Comparison of ENCODE assay signal across 1 cellular context in genomic region chr20:63979549-63980316, GRCh38.
TF ChIP-seq lines count a peak whose summit lies in the region.

Gene SAMD10 (minus strand): TSS chr20:63979642. CDS start chr20:63979467, 175 bp downstream.

TF ChIP-seq in GM12878, 131 proteins besides CTCF, POLR2A, EP300 and RAD21 (continued from another document and continues in another):
- no peak for TF ChIP-seq ZNF687 (IDR thresholded peaks at IDR 0.05)
- TF ChIP-seq HCFC1 (IDR thresholded peaks at IDR 0.05; ENCODE audit: low read length), result no peak
- TF ChIP-seq CREM (IDR thresholded peaks at IDR 0.05; ENCODE audit: low read depth), result no peak; the same call in 1 of the 2 replicates
- TF ChIP-seq SRF (IDR thresholded peaks at IDR 0.05; ENCODE audit: low read depth in 2 of 2, low read length in 2 of 2), result no peak
- no peak for TF ChIP-seq RB1 (IDR thresholded peaks at IDR 0.05; ENCODE audit: borderline replicate concordance)
- no peak for TF ChIP-seq NR2C2 (IDR thresholded peaks at IDR 0.05; ENCODE audit: borderline replicate concordance, control insufficient read depth, insufficient read length, low read depth)
- TF ChIP-seq GATAD2B (conservative IDR thresholded peaks at IDR 0.05; ENCODE audit: low read depth), result peak; percentile 61; the same call in 1 of the 2 replicates
- no peak for TF ChIP-seq GABPA (IDR thresholded peaks at IDR 0.05; ENCODE audit: low read depth)
- no peak for TF ChIP-seq TARDBP (IDR thresholded peaks at IDR 0.05; ENCODE audit: borderline replicate concordance)
- TF ChIP-seq RCOR1 (conservative IDR thresholded peaks at IDR 0.05; ENCODE audit: low read depth, low read length), result 0 out of 2 replicates have a peak, but pooled peaks have one; percentile 25
- TF ChIP-seq TAF1 (IDR thresholded peaks at IDR 0.05; ENCODE audit: borderline replicate concordance, low read depth, low read length), result peak; percentile 66; the same call in 1 of the 2 replicates
- TF ChIP-seq ZNF217 (IDR thresholded peaks at IDR 0.05), result peak; percentile 20; the same call in 1 of the 2 replicates
- no peak for TF ChIP-seq ZNF592 (IDR thresholded peaks at IDR 0.05)
- no peak for TF ChIP-seq TCF7 (IDR thresholded peaks at IDR 0.05; ENCODE audit: borderline replicate concordance)
- TF ChIP-seq DPF2 (IDR thresholded peaks at IDR 0.05), result peak; percentile 63
- TF ChIP-seq ZBTB4 (CRISPR knock-in tag; IDR thresholded peaks at IDR 0.05), result no peak
- no peak; the same call in 1 of the 2 replicates for TF ChIP-seq SMARCA5 (IDR thresholded peaks at IDR 0.05)
- no peak for TF ChIP-seq BRCA1 (IDR thresholded peaks at IDR 0.05; ENCODE audit: low read depth, low read length)
- no peak for TF ChIP-seq BCLAF1 (IDR thresholded peaks at IDR 0.05)
- no peak for TF ChIP-seq CREB1 (IDR thresholded peaks at IDR 0.05; ENCODE audit: low read depth)
- peak; percentile 80 for TF ChIP-seq EED (IDR thresholded peaks at IDR 0.05; ENCODE audit: low read depth)
- TF ChIP-seq NBN (IDR thresholded peaks at IDR 0.05), result peak; percentile 73
- TF ChIP-seq TCF3 (IDR thresholded peaks at IDR 0.05; ENCODE audit: borderline replicate concordance, insufficient read depth, low read depth, low read length), result no peak
- TF ChIP-seq REST (IDR thresholded peaks at IDR 0.05; ENCODE audit: low read depth, low read length), result no peak
- TF ChIP-seq MLLT1 (IDR thresholded peaks at IDR 0.05), result peak; percentile 83; the same call in 1 of the 2 replicates
- peak; percentile 41; the same call in 1 of the 2 replicates for TF ChIP-seq SMAD5 (IDR thresholded peaks at IDR 0.05; ENCODE audit: low read depth)
- no peak; a peak in 1 of 4 replicates for TF ChIP-seq IKZF2 (IDR thresholded peaks at IDR 0.05)
- TF ChIP-seq ELK1 (IDR thresholded peaks at IDR 0.05; ENCODE audit: low read depth, low read length), result no peak; the same call in 1 of the 2 replicates
- TF ChIP-seq EGR1 (IDR thresholded peaks at IDR 0.05; ENCODE audit: borderline replicate concordance in 1 of 2, low read depth in 2 of 2, low read length in 2 of 2), result peak in 1 of 2 experiments; percentile 81; a peak in 2 of 3 replicates
- TF ChIP-seq ATF3 (IDR thresholded peaks at IDR 0.05; ENCODE audit: borderline replicate concordance, extremely low read depth, low read depth, low read length), result no peak
- TF ChIP-seq PAX8 (IDR thresholded peaks at IDR 0.05), result no peak
- no peak for TF ChIP-seq SUZ12 (IDR thresholded peaks at IDR 0.05; ENCODE audit: unreplicated experiment)
- TF ChIP-seq ATF2 (IDR thresholded peaks at IDR 0.05; ENCODE audit: low read length), result no peak
- TF ChIP-seq MTA3 (IDR thresholded peaks at IDR 0.05; ENCODE audit: borderline replicate concordance, low read length), result no peak
- peak; percentile 60; the same call in 1 of the 2 replicates for TF ChIP-seq LARP7 (IDR thresholded peaks at IDR 0.05)
